In the genomic region with DNA sequence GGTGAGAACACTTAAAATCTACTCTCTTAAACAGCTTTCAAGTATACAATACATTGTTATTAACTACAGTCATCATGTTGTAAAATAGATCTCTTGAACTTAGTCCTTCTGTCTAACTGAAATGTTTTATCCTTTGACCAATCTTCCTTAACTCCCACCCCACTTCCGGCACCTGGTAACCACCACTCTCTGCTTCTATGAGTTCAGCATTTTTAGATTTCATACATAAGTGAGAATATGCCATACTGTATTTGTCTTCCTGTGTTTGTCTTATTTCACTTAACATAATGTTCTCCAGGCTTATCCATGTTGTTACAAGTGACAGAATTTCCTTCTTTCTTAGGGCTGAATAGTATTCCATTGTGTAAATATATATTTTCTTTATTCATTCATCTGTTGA, we compare ENCODE assay signal across 8 cellular contexts.
"Had no signal": no experiment of that assay in that cellular context is flagged by ENCODE, and none has a peak within 500 bp of the region (broad histone marks: within the 10 kb centered on the region; RNA-seq: fewer than 3 reads in every experiment).

No MANE protein-coding gene starts in this region.

- H3K9ac ChIP-seq: GM23248 had no signal

- H3K9me3 ChIP-seq: HAP-1 had no signal

- H2AFZ ChIP-seq: GM23248 had no signal

- DNase-seq: GM23248, GOT3, H7, HFFc6, IMR-90 had no signal

- H3K27ac ChIP-seq: GM23248 had no signal

- H3K36me3 ChIP-seq: HAP-1 had no signal

- FAIRE-seq: HTR-8/SVneo had no signal

- ATAC-seq: HCT116 had no signal

- H3K4me3 ChIP-seq: GM23248, HAP-1 had no signal

- H3K4me1 ChIP-seq: HAP-1 had no signal
